ENCODE assay signal across 9 cellular contexts in the genomic region with DNA sequence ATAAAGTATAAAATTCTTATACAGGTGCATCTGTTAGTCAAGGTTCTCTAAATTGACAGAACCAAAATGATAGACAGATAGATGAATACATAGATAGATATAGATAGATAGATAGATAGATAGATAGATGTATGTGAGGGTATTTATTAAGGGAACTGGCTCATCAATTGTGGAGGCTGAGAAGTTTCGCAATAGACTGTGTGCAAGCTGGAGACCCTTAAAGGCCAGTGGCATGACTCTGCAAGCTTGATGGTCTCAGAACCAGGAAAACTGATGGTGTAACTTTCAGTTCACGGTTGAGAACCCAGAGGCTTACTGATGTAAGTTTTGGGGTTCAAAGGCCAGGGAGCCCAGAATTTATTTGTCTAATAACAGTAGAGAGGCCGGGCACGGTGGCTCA.
"Had no signal": no experiment of that assay in that cellular context is flagged by ENCODE, and none has a peak within 500 bp of the region (broad histone marks: within the 10 kb centered on the region; RNA-seq: fewer than 3 reads in every experiment).

No MANE protein-coding gene starts in this region.

- FAIRE-seq: H54, HTR-8/SVneo had no signal

- H3K27ac ChIP-seq: GM23248, KMS-11 had no signal

- H3K4me2 ChIP-seq: KMS-11 had no signal

- H2AFZ ChIP-seq: GM23248 had no signal

- DNase-seq: GM23248, GOT3, H9, HCEC 1CT, Karpas-422, KBM-7 had no signal

- H3K9ac ChIP-seq: GM23248, KMS-11 had no signal

- H3K4me3 ChIP-seq: GM23248 had no signal
